Comparison of ENCODE assay signal across 1 cellular context in genomic region chr12:51626115-51626514, GRCh38.
A peak's percentile ranks its signal among the peaks of the same experiment; 100 is the strongest.
TF ChIP-seq lines count a peak whose summit lies in the region.

No MANE protein-coding gene starts in this region.

TF ChIP-seq in liver, 16 proteins besides CTCF, POLR2A, EP300 and RAD21 (continued from another document):
- TF ChIP-seq, protein P1, sequence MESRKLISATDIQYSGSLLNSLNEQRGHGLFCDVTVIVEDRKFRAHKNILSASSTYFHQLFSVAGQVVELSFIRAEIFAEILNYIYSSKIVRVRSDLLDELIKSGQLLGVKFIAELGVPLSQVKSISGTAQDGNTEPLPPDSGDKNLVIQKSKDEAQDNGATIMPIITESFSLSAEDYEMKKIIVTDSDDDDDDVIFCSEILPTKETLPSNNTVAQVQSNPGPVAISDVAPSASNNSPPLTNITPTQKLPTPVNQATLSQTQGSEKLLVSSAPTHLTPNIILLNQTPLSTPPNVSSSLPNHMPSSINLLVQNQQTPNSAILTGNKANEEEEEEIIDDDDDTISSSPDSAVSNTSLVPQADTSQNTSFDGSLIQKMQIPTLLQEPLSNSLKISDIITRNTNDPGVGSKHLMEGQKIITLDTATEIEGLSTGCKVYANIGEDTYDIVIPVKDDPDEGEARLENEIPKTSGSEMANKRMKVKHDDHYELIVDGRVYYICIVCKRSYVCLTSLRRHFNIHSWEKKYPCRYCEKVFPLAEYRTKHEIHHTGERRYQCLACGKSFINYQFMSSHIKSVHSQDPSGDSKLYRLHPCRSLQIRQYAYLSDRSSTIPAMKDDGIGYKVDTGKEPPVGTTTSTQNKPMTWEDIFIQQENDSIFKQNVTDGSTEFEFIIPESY (IDR thresholded peaks at IDR 0.05), result peak; percentile 40
- TF ChIP-seq EGR1 (IDR thresholded peaks at IDR 0.05; ENCODE audit: low read depth in 2 of 2), result no peak
- peak; percentile 22 for TF ChIP-seq TAF1 (conservative IDR thresholded peaks at IDR 0.05)
- peak; percentile 91 for TF ChIP-seq HNF4G (IDR thresholded peaks at IDR 0.05)
- TF ChIP-seq REST (IDR thresholded peaks at IDR 0.05), result peak; percentile 68
TF ChIP-seq in liver: peak in this region for 10.
